ENCODE assay signal across 1 cellular context in the genomic region with DNA sequence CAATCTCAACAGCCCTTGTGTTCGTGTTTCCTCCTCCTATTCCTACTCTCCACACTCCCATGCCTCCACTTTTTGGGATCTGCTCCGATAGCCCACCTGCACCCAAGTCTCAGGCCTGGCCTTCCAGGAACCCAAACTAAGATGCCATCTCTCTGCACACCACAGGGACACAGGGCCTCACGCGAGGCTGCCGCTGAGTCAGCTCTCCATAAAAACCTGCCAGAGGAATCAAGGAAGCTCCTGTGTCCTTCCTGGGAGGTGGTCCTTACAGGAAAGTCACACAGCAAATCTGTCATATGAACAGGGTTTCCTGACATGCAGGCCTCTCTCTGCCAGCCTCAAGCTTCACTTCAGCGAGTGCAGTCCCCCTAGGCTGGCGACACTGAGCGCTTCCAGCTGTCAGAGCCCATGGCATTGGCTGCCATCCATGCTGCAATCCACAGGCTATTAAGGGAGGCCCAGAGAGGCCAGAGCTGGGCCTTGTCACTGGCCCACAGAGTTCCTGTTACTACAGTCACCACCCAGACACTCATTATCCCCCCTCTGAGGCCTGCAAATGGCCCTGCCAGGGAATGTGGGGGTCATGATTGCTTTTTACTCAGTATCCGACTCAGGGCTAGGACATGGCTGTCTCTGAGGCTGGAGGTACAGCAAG.
TF ChIP-seq lines count a peak whose summit lies in the region.

No MANE protein-coding gene starts in this region.

TF ChIP-seq in WTC11, 78 proteins besides CTCF, POLR2A, EP300 and RAD21 (continued from another document):
- TF ChIP-seq ZNF671 (CRISPR knock-in tag; IDR thresholded peaks at IDR 0.05) (no peak), NR3C1 (CRISPR knock-in tag; conservative IDR thresholded peaks at IDR 0.05; ENCODE audit: low read depth) (no peak), ZNF396 (CRISPR knock-in tag; IDR thresholded peaks at IDR 0.05; ENCODE audit: borderline replicate concordance) (no peak), JAZF1 (CRISPR knock-in tag; IDR thresholded peaks at IDR 0.05) (no peak), KAT7 (CRISPR knock-in tag; IDR thresholded peaks at IDR 0.05; ENCODE audit: borderline replicate concordance) (no peak), SOX15 (CRISPR knock-in tag; IDR thresholded peaks at IDR 0.05) (no peak), ZNF263 (CRISPR knock-in tag; IDR thresholded peaks at IDR 0.05; ENCODE audit: low read depth) (no peak)
- TF ChIP-seq, protein P1, sequence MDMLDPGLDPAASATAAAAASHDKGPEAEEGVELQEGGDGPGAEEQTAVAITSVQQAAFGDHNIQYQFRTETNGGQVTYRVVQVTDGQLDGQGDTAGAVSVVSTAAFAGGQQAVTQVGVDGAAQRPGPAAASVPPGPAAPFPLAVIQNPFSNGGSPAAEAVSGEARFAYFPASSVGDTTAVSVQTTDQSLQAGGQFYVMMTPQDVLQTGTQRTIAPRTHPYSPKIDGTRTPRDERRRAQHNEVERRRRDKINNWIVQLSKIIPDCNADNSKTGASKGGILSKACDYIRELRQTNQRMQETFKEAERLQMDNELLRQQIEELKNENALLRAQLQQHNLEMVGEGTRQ (CRISPR knock-in tag; IDR thresholded peaks at IDR 0.05), result no peak
- TF ChIP-seq, protein P2, sequence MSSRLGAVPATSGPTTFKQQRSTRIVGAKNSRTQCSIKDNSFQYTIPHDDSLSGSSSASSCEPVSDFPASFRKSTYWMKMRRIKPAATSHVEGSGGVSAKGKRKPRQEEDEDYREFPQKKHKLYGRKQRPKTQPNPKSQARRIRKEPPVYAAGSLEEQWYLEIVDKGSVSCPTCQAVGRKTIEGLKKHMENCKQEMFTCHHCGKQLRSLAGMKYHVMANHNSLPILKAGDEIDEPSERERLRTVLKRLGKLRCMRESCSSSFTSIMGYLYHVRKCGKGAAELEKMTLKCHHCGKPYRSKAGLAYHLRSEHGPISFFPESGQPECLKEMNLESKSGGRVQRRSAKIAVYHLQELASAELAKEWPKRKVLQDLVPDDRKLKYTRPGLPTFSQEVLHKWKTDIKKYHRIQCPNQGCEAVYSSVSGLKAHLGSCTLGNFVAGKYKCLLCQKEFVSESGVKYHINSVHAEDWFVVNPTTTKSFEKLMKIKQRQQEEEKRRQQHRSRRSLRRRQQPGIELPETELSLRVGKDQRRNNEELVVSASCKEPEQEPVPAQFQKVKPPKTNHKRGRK (CRISPR knock-in tag; IDR thresholded peaks at IDR 0.05; ENCODE audit: borderline replicate concordance), result no peak
